In genomic region chr2:127092951-127093516, GRCh38 we compare ENCODE assay signal across 22 cellular contexts. TPM values are rescaled to one million over a fixed set of nuclear protein-coding genes. Genes with fewer than 3 reads are reported as not detected.
DNase-seq lines count a peak whose midpoint lies in the region; ATAC-seq, FAIRE-seq and TF ChIP-seq lines count a peak whose summit lies in the region.
"Had no signal": no experiment of that assay in that cellular context is flagged by ENCODE, and none has a peak within 500 bp of the region (broad histone marks: within the 10 kb centered on the region; RNA-seq: fewer than 3 reads in every experiment).

No MANE protein-coding gene starts in this region.

- no peaks in the 10 kb centered on the region for H3K23me2 ChIP-seq in H1 (ENCODE audit: low read depth, low read length)

- H4K91ac ChIP-seq in H1 (replicated peaks; ENCODE audit: insufficient read length, low read length): no peak overlapping the region

- H4K5ac ChIP-seq in H1 (ENCODE audit: insufficient read length, low read depth, low read length): no peak overlapping the region

- H3K4me2 ChIP-seq in H1 (ENCODE audit: insufficient read depth in 1 of 2, low read depth in 2 of 2, low read length in 2 of 2): no peak overlapping the region
- H3K4me2 ChIP-seq in neural progenitor cell: no peak overlapping the region

- H3K14ac ChIP-seq in H1 (ENCODE audit: insufficient read length): no peak overlapping the region

- H4K20me1 ChIP-seq in H1 (replicated peaks in 1 of 2; ENCODE audit: control insufficient read depth in 1 of 2, insufficient read depth in 2 of 2, low read length in 2 of 2) (peaks cover 2 to 4% of the 10 kb centered on the region in 2 experiments), neural progenitor cell (ENCODE audit: low read depth) (peaks cover 11% of the 10 kb centered on the region)

- H3K4ac ChIP-seq in H1 (replicated peaks; ENCODE audit: insufficient read length, low read depth, low read length): no peak overlapping the region

- H3K4me3 ChIP-seq in heart left ventricle (no peak overlapping the region), H1 (ENCODE audit: extremely low read depth in 1 of 4, insufficient read depth in 2 of 4, low read depth in 3 of 4, low read length in 4 of 4) (no peak overlapping the region), neural progenitor cell (no peak overlapping the region)
- H3K4me3 ChIP-seq: thoracic aorta had no signal

- H2AFZ ChIP-seq in H1 (ENCODE audit: low read length) (no peak overlapping the region), neural progenitor cell (replicated peaks) (no peak overlapping the region)

- H4K8ac ChIP-seq in H1 (ENCODE audit: extremely low read depth, insufficient read depth, low read length): no peak overlapping the region

- intact Hi-C loops in Right ventricle myocardium superior (cut with DNase I): no loop called here
- intact Hi-C loops in heart left ventricle (cut with DNase I): no loop called here

- no peak for FAIRE-seq in H1 (lab: Jason Lieb, UNC)
- FAIRE-seq: frontal cortex, HTR-8/SVneo had no signal

- H3K27me3 ChIP-seq in heart left ventricle (no peaks in the 10 kb centered on the region), H1 (replicated peaks in 1 of 4; ENCODE audit: control insufficient read depth in 3 of 4, extremely low read depth in 1 of 4, insufficient read depth in 3 of 4, low read length in 3 of 4) (no peaks in the 10 kb centered on the region), neural progenitor cell (no peaks in the 10 kb centered on the region)

- CTCF ChIA-PET in H1 (lab: Charles Lee; ENCODE audit: partially characterized antibody): interaction anchor here (1.0 to 2.0 kb wide), 3 partner anchors 17 to 64 kb away, joined by 3 to 7 read pairs (median 4); no protein-coding TSS in a partner anchor

- no peak overlapping the region for H3K18ac ChIP-seq in H1 (ENCODE audit: extremely low read depth, low read length)

- no peak overlapping the region for H2BK120ac ChIP-seq in H1 (replicated peaks; ENCODE audit: low read depth, low read length)

- H3K9ac ChIP-seq in H1 (replicated peaks in 1 of 4; ENCODE audit: extremely low read depth in 1 of 4, low read depth in 3 of 4, low read length in 3 of 4) (no peak overlapping the region), neural progenitor cell (no peak overlapping the region)

- H3K4me1 ChIP-seq in heart left ventricle (peaks cover 0 to 31% (median 17%) of the 10 kb centered on the region in 12 donors), H1 (replicated peaks in 1 of 4; ENCODE audit: control insufficient read depth in 3 of 4, insufficient read depth in 4 of 4, low read length in 3 of 4) (peaks cover 0 to 31% (median 12%) of the 10 kb centered on the region in 4 experiments; a peak in 6 of 7 replicates), neural progenitor cell (peaks cover 21% of the 10 kb centered on the region)

- H3K36me3 ChIP-seq in heart left ventricle: no peaks in the 10 kb centered on the region
- no peaks in the 10 kb centered on the region for H3K36me3 ChIP-seq in H1 (ENCODE audit: control insufficient read depth in 2 of 4, insufficient read depth in 4 of 4, low read length in 3 of 4)
- no peaks in the 10 kb centered on the region for H3K36me3 ChIP-seq in neural progenitor cell
- H3K36me3 ChIP-seq: thoracic aorta had no signal

- H3K36me3 Mint-ChIP-seq in neural progenitor cell: no peaks in the 10 kb centered on the region
- no peaks in the 10 kb centered on the region for H3K36me3 Mint-ChIP-seq in type B pancreatic cell

- no peak overlapping the region for H3K4me3 Mint-ChIP-seq in neural progenitor cell
- H3K4me3 Mint-ChIP-seq in type B pancreatic cell: no peak overlapping the region

- H2BK12ac ChIP-seq in H1 (ENCODE audit: low read depth, low read length): peak overlapping the region; percentile 55

- H2BK15ac ChIP-seq in H1 (ENCODE audit: low read length): no peak overlapping the region

- H3K23ac ChIP-seq in H1 (ENCODE audit: insufficient read length): no peak overlapping the region

- TF ChIP-seq EP300 in H1 (IDR thresholded peaks at IDR 0.05; ENCODE audit: borderline replicate concordance in 1 of 2, low read depth in 2 of 2, low read length in 2 of 2): no peak

- TF ChIP-seq POLR2A in heart left ventricle (IDR thresholded peaks at IDR 0.05): no peak
- TF ChIP-seq POLR2A in H1 (IDR thresholded peaks at IDR 0.05; ENCODE audit: control extremely low read depth in 1 of 2, low read depth in 2 of 2, low read length in 2 of 2): no peak

- 0 out of 2 replicates have a peak overlapping the region, but pooled peaks have one; percentile 53 for H2AK5ac ChIP-seq in H1 (ENCODE audit: low read depth, low read length)

- H3K4me1 Mint-ChIP-seq in neural progenitor cell: peaks cover 43% of the 10 kb centered on the region
- peaks cover 48% of the 10 kb centered on the region for H3K4me1 Mint-ChIP-seq in type B pancreatic cell (ENCODE audit: unreplicated experiment)

- H3K27ac ChIP-seq in heart left ventricle (no peak overlapping the region), H1 (ENCODE audit: low read depth, low read length) (no peak overlapping the region; the same call in 1 of the 2 replicates), neural progenitor cell (no peak overlapping the region)
- H3K27ac ChIP-seq: thoracic aorta, VCaP had no signal

- H2BK20ac ChIP-seq in H1 (ENCODE audit: low read length): peak overlapping the region; percentile 13; the same call in 1 of the 2 replicates

- POLR2A ChIA-PET in H1 (lab: Charles Lee; ENCODE audit: partially characterized antibody): no interaction called here

- H3K9me3 Mint-ChIP-seq in neural progenitor cell (no peaks in the 10 kb centered on the region), type B pancreatic cell (no peaks in the 10 kb centered on the region)

- ATAC-seq in Right ventricle myocardium superior (ENCODE audit: poor library complexity): no peak
- no peak for ATAC-seq in heart left ventricle
- ATAC-seq in left lobe of liver: no peak

- WGBS in heart left ventricle, 4 donors: 89 to 97% (median 93%) methylated on average over 5 of the region's 5 CpGs
- WGBS in H1 (ENCODE audit: extremely low coverage in 1 of 2, insufficient coverage in 1 of 2, insufficient read length in 1 of 2, insufficient replicate concordance in 2 of 2, low coverage in 1 of 2, low lambda C conversion rate in 2 of 2, missing lambda C conversion rate in 1 of 2), 2 experiments: 77% methylated on average over 3 of the region's 5 CpGs; no CpG with 5 or more reads in 1 of the 2 experiments

- H3K27ac Mint-ChIP-seq in neural progenitor cell: peak overlapping the region; percentile 69
- H3K27ac Mint-ChIP-seq in type B pancreatic cell: peak overlapping the region; percentile 65

- peak overlapping the region; percentile 24; the same call in 1 of the 2 replicates for H2BK5ac ChIP-seq in H1 (ENCODE audit: low read depth, low read length)

- TF ChIP-seq CTCF in heart left ventricle (IDR thresholded peaks at IDR 0.05): no peak
- no peak for TF ChIP-seq CTCF in H1 (IDR thresholded peaks at IDR 0.05; ENCODE audit: control extremely low read depth in 1 of 3, insufficient read depth in 1 of 3, low read depth in 1 of 3, low read length in 3 of 3)
- TF ChIP-seq CTCF in neural progenitor cell (IDR thresholded peaks at IDR 0.05): no peak
- TF ChIP-seq CTCF in type B pancreatic cell (conservative IDR thresholded peaks at IDR 0.05): no peak

- TF ChIP-seq RAD21 in H1 (IDR thresholded peaks at IDR 0.05 in 1 of 2, conservative IDR thresholded peaks at IDR 0.05 in 1 of 2; ENCODE audit: low read depth in 2 of 2, low read length in 2 of 2): no peak

- no peak overlapping the region for H3K56ac ChIP-seq in H1 (replicated peaks; ENCODE audit: insufficient read length, low read depth, low read length)

- H3K27me3 Mint-ChIP-seq in neural progenitor cell (ENCODE audit: insufficient read depth, low read depth) (peaks cover 4% of the 10 kb centered on the region), type B pancreatic cell (no peaks in the 10 kb centered on the region)

- no peaks in the 10 kb centered on the region for H3K9me3 ChIP-seq in heart left ventricle
- H3K9me3 ChIP-seq in H1 (ENCODE audit: insufficient read depth in 2 of 2, low read depth in 1 of 2, low read length in 1 of 2): no peaks in the 10 kb centered on the region
- H3K9me3 ChIP-seq in neural progenitor cell (ENCODE audit: low read depth): no peaks in the 10 kb centered on the region
- H3K9me3 ChIP-seq: thoracic aorta had no signal

- DNase-seq in Right ventricle myocardium superior: peak; percentile 25
- no peak for DNase-seq in heart left ventricle
- DNase-seq in H1 (ENCODE audit: low read depth in 1 of 2, low spot score in 2 of 2): no peak
- no peak for DNase-seq in neural progenitor cell (ENCODE audit: low spot score)
- no peak for DNase-seq in type B pancreatic cell (ENCODE audit: extremely low spot score, unreplicated experiment)
- no peak for DNase-seq in left lobe of liver (ENCODE audit: low spot score)
- no peak for DNase-seq in iPS-NIHi7 (ENCODE audit: extremely low spot score)
- DNase-seq in AG20443 (ENCODE audit: low spot score): no peak
- DNase-seq: ACHN; activated CD8-positive, alpha-beta memory T cell treated with anti-CD3 and anti-CD28 coated beads, Interleukin-2, amount 50 U/mL, for 4 hours; activated naive CD4-positive, alpha-beta T cell treated with anti-CD3 and anti-CD28 coated beads, Interleukin-2, amount 50 U/mL, for 16 hours; caudate nucleus; COR-L47; GF-D8; midbrain; NCI-H187; NCI-H524; SW 1271 had no signal

- no peaks in the 10 kb centered on the region for H3F3A ChIP-seq in neural progenitor cell (ENCODE audit: low read depth)

- H3K79me2 ChIP-seq in H1 (ENCODE audit: control insufficient read depth in 1 of 2, insufficient read depth in 2 of 2, low read length in 2 of 2) (peaks cover 0 to 8% of the 10 kb centered on the region in 2 experiments; a peak in 1 of 4 replicates), neural progenitor cell (ENCODE audit: low read depth) (no peaks in the 10 kb centered on the region)

- H3K79me1 ChIP-seq in H1 (ENCODE audit: low read depth, low read length): peaks cover 9% of the 10 kb centered on the region

TF ChIP-seq in H1, 55 proteins besides CTCF, POLR2A, EP300 and RAD21 (continues in another document):
- TF ChIP-seq POU5F1 (IDR thresholded peaks at IDR 0.05; ENCODE audit: low read depth, low read length) (no peak), JUN (IDR thresholded peaks at IDR 0.05; ENCODE audit: low read depth, low read length) (no peak)

RNA-seq across cellular contexts. Expression of gene BIN1, which starts 13.9 kb away (rescaled TPM):
- total RNA-seq in Right ventricle myocardium superior (15.7 TPM), heart left ventricle (10 to 100 TPM; 10.9 to 22.2 (median 16.8) TPM), neural progenitor cell (ENCODE audit: low replicate concordance) (26.9 and 55.9 TPM in 2 replicates), type B pancreatic cell (ENCODE audit: low replicate concordance) (26.3 and 63.4 TPM in 2 replicates), left lobe of liver (28.6 TPM)
- polyA plus RNA-seq in heart left ventricle (1 to 10 TPM; 4.3 to 9.6 TPM), H1 (2011; rRNA removed) (23.6 and 35.1 TPM in 2 replicates)
- 35.6 and 41.9 TPM in 2 replicates for total RNA-seq in H1 (2021; fragmentation: NEBNext Ultra II Directional; extraction: Animal tissue kit (Norgen Biotek cat#: 25700))
- polyA plus RNA-seq in H1 (2011; cell fraction: cytosol; rRNA removed): 39.0 TPM
- 102 TPM for polyA plus RNA-seq in H1 (2011; cell fraction: nucleus; rRNA removed)
- polyA plus RNA-seq in H1 (2012, experiment 1 of 2): 35.4 to 47.3 TPM (median 43.6 TPM) in 4 replicates
- polyA plus RNA-seq in H1 (2012, experiment 2 of 2): 30.3 TPM
- polyA plus RNA-seq in H1 (2013, experiment 1 of 2): 32.3 TPM
- 31.5 TPM for polyA plus RNA-seq in H1 (2013, experiment 2 of 2)
- polyA minus RNA-seq in H1 (2011; rRNA and poly(A)+ RNA removed): 14.7 and 16.2 TPM in 2 replicates
- polyA minus RNA-seq in H1 (2011; cell fraction: cytosol; rRNA and poly(A)+ RNA removed): 14.2 TPM
- polyA minus RNA-seq in H1 (2011; cell fraction: nucleus; rRNA and poly(A)+ RNA removed): 19.4 TPM
